9 cellular contexts compared by ENCODE assay signal in genomic region chrX:69556094-69557011, GRCh38. TPM values are rescaled to one million over a fixed set of nuclear protein-coding genes. Genes with fewer than 3 reads are reported as not detected.
DNase-seq lines count a peak whose midpoint lies in the region; ATAC-seq and TF ChIP-seq lines count a peak whose summit lies in the region.
"Had no signal": no experiment of that assay in that cellular context is flagged by ENCODE, and none has a peak within 500 bp of the region (broad histone marks: within the 10 kb centered on the region; RNA-seq: fewer than 3 reads in every experiment).

No MANE protein-coding gene starts in this region.

- no peaks in the 10 kb centered on the region for H3K9me2 ChIP-seq in hepatocyte (replicated peaks; ENCODE audit: insufficient read depth)

- H3K27me3 ChIP-seq in SJCRH30 (no peaks in the 10 kb centered on the region), hepatocyte (no peaks in the 10 kb centered on the region), suprapubic skin (no peaks in the 10 kb centered on the region)

- TF ChIP-seq CTCF in hepatocyte (IDR thresholded peaks at IDR 0.05; ENCODE audit: poor library complexity) (no peak), suprapubic skin (IDR thresholded peaks at IDR 0.05) (no peak)

- 50% methylated on average over 15 of the region's 15 CpGs for WGBS in hepatocyte (ENCODE audit: low lambda C conversion rate, missing lambda C conversion rate)
- WGBS in suprapubic skin = 66% methylated on average over 15 of the region's 15 CpGs

- no peak for TF ChIP-seq EP300 in suprapubic skin (IDR thresholded peaks at IDR 0.05)

- H4K20me1 ChIP-seq in hepatocyte (ENCODE audit: insufficient read depth, poor library complexity, severe bottlenecking) = no peaks in the 10 kb centered on the region

- H3K79me2 ChIP-seq in hepatocyte = no peaks in the 10 kb centered on the region

- H3K4me1 ChIP-seq in SJCRH30 (peaks cover 6% of the 10 kb centered on the region), hepatocyte (ENCODE audit: insufficient read depth) (peaks cover 22% of the 10 kb centered on the region), suprapubic skin (no peaks in the 10 kb centered on the region)

- no peaks in the 10 kb centered on the region for H3K36me3 ChIP-seq in SJCRH30
- no peaks in the 10 kb centered on the region for H3K36me3 ChIP-seq in hepatocyte (replicated peaks; ENCODE audit: insufficient read depth, low read depth)
- no peaks in the 10 kb centered on the region for H3K36me3 ChIP-seq in suprapubic skin

- H2AFZ ChIP-seq in hepatocyte = no peak overlapping the region

- POLR2A ChIA-PET in HEK293T (lab: Yijun Ruan, JAX) = no interaction called here

- intact Hi-C loops in sciatic nerve (cut with DNase I) = no loop called here

- peak overlapping the region; percentile 40 for H3K4me2 ChIP-seq in hepatocyte

- DNase-seq in HEK293T (ENCODE audit: extremely low spot score) (peak; percentile 12), SJCRH30 (peak; percentile 44 to 63), hepatocyte (ENCODE audit: low spot score) (peak; percentile 83), sciatic nerve (ENCODE audit: low spot score) (no peak), midbrain (lab: John Stamatoyannopoulos, UW) (no peak), suprapubic skin (ENCODE audit: low spot score in 2 of 2) (no peak), COR-L47 (lab: John Stamatoyannopoulos, UW) (no peak)
- DNase-seq: NCI-H748 treated with DMSO at 0.1 percent for 48 hours had no signal

- H3K9me3 ChIP-seq in SJCRH30 (replicated peaks) = no peaks in the 10 kb centered on the region
- H3K9me3 ChIP-seq in hepatocyte (ENCODE audit: low read depth) = no peaks in the 10 kb centered on the region
- H3K9me3 ChIP-seq in suprapubic skin = no peaks in the 10 kb centered on the region

- no peak for TF ChIP-seq POLR2A in suprapubic skin (IDR thresholded peaks at IDR 0.05)

- peak overlapping the region; percentile 10; the same call in 1 of the 2 replicates for H3K4me3 ChIP-seq in SJCRH30
- H3K4me3 ChIP-seq in hepatocyte = no peak overlapping the region
- H3K4me3 ChIP-seq in suprapubic skin = no peak overlapping the region

- peak; percentile 52 for ATAC-seq in sciatic nerve
- no peak for ATAC-seq in HG03571 (IDR thresholded peaks at IDR 0.05; ENCODE audit: unreplicated experiment)

- H3K27ac ChIP-seq in SJCRH30 = peak overlapping the region; percentile 39
- peak overlapping the region; percentile 96 for H3K27ac ChIP-seq in hepatocyte
- H3K27ac ChIP-seq in suprapubic skin = no peak overlapping the region

- CTCF ChIA-PET in HEK293T (lab: Yijun Ruan, JAX) = no interaction called here

TF ChIP-seq in HEK293T, 16 proteins besides CTCF, POLR2A, EP300 and RAD21:
- TF ChIP-seq FOXK2 (IDR thresholded peaks at IDR 0.05) (no peak), L3MBTL2 (conservative IDR thresholded peaks at IDR 0.05) (no peak)
- TF ChIP-seq, protein P1, sequence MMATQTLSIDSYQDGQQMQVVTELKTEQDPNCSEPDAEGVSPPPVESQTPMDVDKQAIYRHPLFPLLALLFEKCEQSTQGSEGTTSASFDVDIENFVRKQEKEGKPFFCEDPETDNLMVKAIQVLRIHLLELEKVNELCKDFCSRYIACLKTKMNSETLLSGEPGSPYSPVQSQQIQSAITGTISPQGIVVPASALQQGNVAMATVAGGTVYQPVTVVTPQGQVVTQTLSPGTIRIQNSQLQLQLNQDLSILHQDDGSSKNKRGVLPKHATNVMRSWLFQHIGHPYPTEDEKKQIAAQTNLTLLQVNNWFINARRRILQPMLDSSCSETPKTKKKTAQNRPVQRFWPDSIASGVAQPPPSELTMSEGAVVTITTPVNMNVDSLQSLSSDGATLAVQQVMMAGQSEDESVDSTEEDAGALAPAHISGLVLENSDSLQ (IDR thresholded peaks at IDR 0.05) = peak; percentile 94
TF ChIP-seq in HEK293T: peak in this region for 1.

RNA-seq across cellular contexts. Expression of gene NALF2, which starts 52.2 kb away (rescaled TPM):
- total RNA-seq in SJCRH30 (2014; rRNA removed; shearing (Covaris generic)) = not detected in 2 replicates
- total RNA-seq in hepatocyte (0.16 and 0.20 TPM in 2 replicates), sciatic nerve (not detected), suprapubic skin (under 1 TPM in 1 of 4 donors, not detected in 3; 0.10 TPM)
- polyA plus RNA-seq in hepatocyte = 0.38 and 0.46 TPM in 2 replicates

RNA-seq across cellular contexts. Expression of gene EDA, which starts 59.6 kb away (rescaled TPM):
- 0.71 and 1.6 TPM in 2 replicates for total RNA-seq in SJCRH30 (2014; rRNA removed; shearing (Covaris generic))
- 15.6 and 19.1 TPM in 2 replicates for total RNA-seq in hepatocyte
- polyA plus RNA-seq in hepatocyte = 4.7 and 8.2 TPM in 2 replicates
- 9.2 TPM for total RNA-seq in sciatic nerve
- 10 to 100 TPM in 1 of 4 donors, 1 to 10 TPM in 3; 5.6 to 10.9 (median 7.5) TPM for total RNA-seq in suprapubic skin

Comparison
In these comparisons a context has a peak if more than half of its experiments do, and no peak if none do; other contexts are left out.
1. DNase-seq: peak in HEK293T (single experiment), SJCRH30 (2 of 2) and hepatocyte (single experiment); none in sciatic nerve (single experiment), midbrain (single experiment), suprapubic skin (0 of 2) and COR-L47 (single experiment).